8 cellular contexts compared by ENCODE assay signal in genomic region chr14:59189822-59190368, GRCh38. TPM values are rescaled to one million over a fixed set of nuclear protein-coding genes. Genes with fewer than 3 reads are reported as not detected.
A peak's percentile ranks its signal among the peaks of the same experiment; 100 is the strongest.
DNase-seq lines count a peak whose midpoint lies in the region; ATAC-seq and TF ChIP-seq lines count a peak whose summit lies in the region.

No MANE protein-coding gene starts in this region.

- TF ChIP-seq CTCF in BE2C (IDR thresholded peaks at IDR 0.05; ENCODE audit: low read depth, low read length) (no peak), dorsolateral prefrontal cortex (IDR thresholded peaks at IDR 0.05 in 54 of 56, conservative IDR thresholded peaks at IDR 0.05 in 2 of 56; ENCODE audit: low read depth in 1 of 56, partially characterized antibody in 56 of 56) (no peak), lower leg skin (IDR thresholded peaks at IDR 0.05) (no peak)

- TF ChIP-seq POLR2A in lower leg skin (IDR thresholded peaks at IDR 0.05) = no peak

- ATAC-seq in GM19324 (IDR thresholded peaks at IDR 0.05; ENCODE audit: low FRiP score, unreplicated experiment) (peak; percentile 54), HG03457 (IDR thresholded peaks at IDR 0.05; ENCODE audit: unreplicated experiment) (peak; percentile 40)

- peak; percentile 87 for DNase-seq in BE2C
- DNase-seq in NCI-H526 (lab: John Stamatoyannopoulos, UW) = peak; percentile 90 to 93
- DNase-seq in activated CD4-positive, alpha-beta T cell treated with anti-CD3 and anti-CD28 coated beads, Interleukin-2, amount 50 U/mL, for 4 hours = peak; percentile 48
- peak; percentile 49 to 89 (median 77) for DNase-seq in dorsolateral prefrontal cortex
- peak; percentile 87 to 95 for DNase-seq in lower leg skin (ENCODE audit: low spot score in 2 of 2)
- DNase-seq in stimulated activated CD4-positive, alpha-beta T cell treated with anti-CD3 and anti-CD28 coated beads, Interleukin-4, amount 100 ng/mL, for 24 hours = peak; percentile 73

- no peaks in the 10 kb centered on the region; the same call in 1 of the 2 replicates for H3K27me3 ChIP-seq in BE2C
- no peaks in the 10 kb centered on the region for H3K27me3 ChIP-seq in dorsolateral prefrontal cortex

- no peaks in the 10 kb centered on the region for H3K36me3 ChIP-seq in BE2C

- H3K4me1 ChIP-seq in BE2C = no peaks in the 10 kb centered on the region; the same call in 1 of the 2 replicates

- H3K27ac ChIP-seq in dorsolateral prefrontal cortex = peak overlapping the region in 53 of 59 donors; percentile 73 to 96 (median 88)

- no peaks in the 10 kb centered on the region for H3K9me3 ChIP-seq in BE2C

- intact Hi-C loops in dorsolateral prefrontal cortex (cut with DNase I) = loop anchor here in 1 of 2 donors (2.0 to 5.0 kb wide), 3 partner anchors 25 to 292 kb away; partner anchors contain the start of genes JKAMP and L3HYPDH
- intact Hi-C loops in lower leg skin (cut with DNase I; ENCODE audit: low total_unique reads) = no loop called here

- H3K4me3 ChIP-seq in BE2C (ENCODE audit: low read depth, low read length) (peak overlapping the region; percentile 89), dorsolateral prefrontal cortex (peak overlapping the region; percentile 67 to 99 (median 93)), lower leg skin (ENCODE audit: low read depth, poor library complexity, severe bottlenecking) (peak overlapping the region; percentile 71)

- 1% methylated on average over 24 of the region's 24 CpGs for WGBS in lower leg skin, 2 donors

RNA-seq across cellular contexts. Expression of gene DAAM1, which starts 1.4 kb away (rescaled TPM):
- 2.8 TPM for polyA plus RNA-seq in BE2C (2012; ENCODE audit: insufficient read depth, insufficient read length, low read depth)
- total RNA-seq in dorsolateral prefrontal cortex (100 to 1,000 TPM in 5 of 120 experiments, 10 to 100 TPM in 115; 54.3 to 118 (median 75.9) TPM), lower leg skin (100 to 1,000 TPM; 155 to 194 (median 183) TPM)

Comparison
In these comparisons a context has a peak if more than half of its experiments do, and no peak if none do; other contexts are left out.
1. Peak in every context shown above with its lines: DNase-seq, ATAC-seq, H3K4me3 ChIP-seq and H3K27ac ChIP-seq.